In the genomic region with DNA sequence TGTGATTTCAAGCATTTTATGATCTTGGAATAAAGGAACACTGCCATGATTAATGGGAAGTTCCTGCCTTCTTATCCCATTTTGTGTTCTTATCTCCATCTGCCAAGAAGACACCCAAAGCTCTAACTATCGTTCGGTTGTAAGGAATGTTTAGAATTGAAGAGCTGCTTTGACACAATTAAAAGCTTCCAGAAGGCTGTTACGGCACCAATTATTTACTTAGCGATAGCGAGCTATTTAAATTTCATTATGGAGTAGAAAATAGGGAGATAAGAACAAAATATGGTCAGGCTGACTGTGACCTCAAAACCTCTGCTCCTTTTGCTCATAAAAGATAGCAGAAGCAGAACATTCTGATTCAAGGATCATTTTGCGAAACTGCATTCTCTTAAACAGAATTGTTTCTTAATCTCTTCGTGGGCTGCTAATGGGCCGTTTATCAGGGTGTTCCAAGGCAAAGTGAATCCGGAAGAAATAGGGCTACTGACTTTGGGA, we compare ENCODE assay signal across 30 cellular contexts.
DNase-seq lines count a peak whose midpoint lies in the region; ATAC-seq, FAIRE-seq and TF ChIP-seq lines count a peak whose summit lies in the region.
"Had no signal": no experiment of that assay in that cellular context is flagged by ENCODE, and none has a peak within 500 bp of the region (broad histone marks: within the 10 kb centered on the region; RNA-seq: fewer than 3 reads in every experiment).

No MANE protein-coding gene starts in this region.

- no peak overlapping the region for H2BK5ac ChIP-seq in mesenchymal stem cell (ENCODE audit: low read depth, low read length, poor library complexity, severe bottlenecking)

- H4K20me1 ChIP-seq in HCT116 (ENCODE audit: insufficient read depth) (no peaks in the 10 kb centered on the region), astrocyte (ENCODE audit: insufficient read depth, low read length) (no peaks in the 10 kb centered on the region)

- no peaks in the 10 kb centered on the region for H3K27me3 ChIP-seq in HCT116 (ENCODE audit: insufficient read depth, low read length)
- H3K27me3 ChIP-seq in astrocyte (ENCODE audit: insufficient read depth, low read length) = no peaks in the 10 kb centered on the region
- H3K27me3 ChIP-seq in mesenchymal stem cell (ENCODE audit: control insufficient read depth in 1 of 2, insufficient read depth in 1 of 2, low read length in 2 of 2) = no peaks in the 10 kb centered on the region
- H3K27me3 ChIP-seq: colonic mucosa, gastrocnemius medialis, suprapubic skin had no signal

- H2AFZ ChIP-seq in HCT116 (ENCODE audit: low read depth, low read length, poor library complexity, severe bottlenecking) (no peak overlapping the region), astrocyte (ENCODE audit: low read depth, low read length) (no peak overlapping the region), mesenchymal stem cell (ENCODE audit: low read depth, low read length) (no peak overlapping the region)

- no peak overlapping the region for H2BK120ac ChIP-seq in mesenchymal stem cell (ENCODE audit: low read depth, low read length)

- H3K79me2 ChIP-seq in HCT116 (ENCODE audit: insufficient read depth, low read length) = peaks cover 98% of the 10 kb centered on the region
- no peaks in the 10 kb centered on the region for H3K79me2 ChIP-seq in astrocyte (ENCODE audit: insufficient read depth, low read length)

- no peak for DNase-seq in HCT116 (ENCODE audit: low read depth, low spot score)
- peak; percentile 50 for DNase-seq in NCI-H82 (lab: John Stamatoyannopoulos, UW)
- peak; percentile 76 for DNase-seq in astrocyte (ENCODE audit: low read depth)
- DNase-seq in mesenchymal stem cell = no peak
- no peak for DNase-seq in GM12892 (ENCODE audit: insufficient read length)
- DNase-seq: activated CD4-positive, alpha-beta memory T cell treated with anti-CD3 and anti-CD28 coated beads, Interleukin-2, amount 10 ng/mL, durations not matched to agents 7 days and 5 days; activated CD4-positive, alpha-beta T cell treated with anti-CD3 and anti-CD28 coated beads for 1 hour; activated CD8-positive, alpha-beta memory T cell treated with anti-CD3 and anti-CD28 coated beads, Interleukin-2, amount 50 U/mL, for 48 hours; activated naive CD4-positive, alpha-beta T cell treated with anti-CD3 and anti-CD28 coated beads, Interleukin-2, amount 10 ng/mL, durations not matched to agents 7 days and 5 days; amygdala; colonic mucosa; effector CD8-positive, alpha-beta T cell; EL; gastrocnemius medialis; hippocampal formation; IMR-90; naive B cell; NCI-H1417 treated with DMSO at 0.1 percent for 48 hours; NCI-H2081; NCI-H446 treated with DMSO at 0.1 percent for 48 hours; Right ventricle myocardium superior; stimulated activated naive B cell treated with anti-CD40 and anti-IgM and Interleukin-4, amounts not matched to agents 10 μg/mL and 1 μg/mL and 100 μg/mL, for 72 hours had no signal

- H3K18ac ChIP-seq in mesenchymal stem cell (ENCODE audit: low read depth in 1 of 2, low read length in 2 of 2) = no peak overlapping the region

- CTCF ChIA-PET in HCT116 (lab: Charles Lee) = no interaction called here

- no peak overlapping the region for H4K8ac ChIP-seq in mesenchymal stem cell (ENCODE audit: low read length)

- H2BK12ac ChIP-seq in mesenchymal stem cell (ENCODE audit: low read length in 2 of 2) = no peak overlapping the region

- no peaks in the 10 kb centered on the region for H3K27me3 Mint-ChIP-seq in astrocyte (ENCODE audit: low read depth, unreplicated experiment)

- no peak for TF ChIP-seq RAD21 in HCT116 (IDR thresholded peaks at IDR 0.05; ENCODE audit: low read depth)

- H3K9me3 ChIP-seq in HCT116 (ENCODE audit: control insufficient read depth in 1 of 2, insufficient read depth in 1 of 2, low read depth in 1 of 2, low read length in 2 of 2) = no peaks in the 10 kb centered on the region
- H3K9me3 ChIP-seq in astrocyte (ENCODE audit: insufficient read depth, low read depth, low read length) = no peaks in the 10 kb centered on the region
- H3K9me3 ChIP-seq in mesenchymal stem cell (ENCODE audit: control insufficient read depth, low read length) = no peaks in the 10 kb centered on the region
- H3K9me3 ChIP-seq: colonic mucosa, gastrocnemius medialis, suprapubic skin had no signal

- no peak overlapping the region for H3K4me2 ChIP-seq in HCT116 (ENCODE audit: low read length)
- no peak overlapping the region for H3K4me2 ChIP-seq in astrocyte (ENCODE audit: low read length)
- no peak overlapping the region for H3K4me2 ChIP-seq in mesenchymal stem cell (ENCODE audit: low read length, poor library complexity, severe bottlenecking)

- no peak overlapping the region for H3K4me3 Mint-ChIP-seq in astrocyte (ENCODE audit: unreplicated experiment)
- H3K4me3 Mint-ChIP-seq: activated CD4-positive, alpha-beta memory T cell treated with anti-CD3 and anti-CD28 coated beads, Interleukin-2, amount 10 ng/mL, durations not matched to agents 7 days and 5 days; activated naive CD4-positive, alpha-beta T cell treated with anti-CD3 and anti-CD28 coated beads, Interleukin-2, amount 10 ng/mL, durations not matched to agents 7 days and 5 days; CD14-positive monocyte; naive B cell; stimulated activated naive B cell treated with anti-CD40 and anti-IgM and Interleukin-4, amounts not matched to agents 10 μg/mL and 1 μg/mL and 100 μg/mL, for 72 hours had no signal

- H3K14ac ChIP-seq in mesenchymal stem cell (ENCODE audit: low read length in 2 of 2) = no peak overlapping the region

- WGBS in mesenchymal stem cell = 53% methylated on average over 9 of the region's 9 CpGs

- no peak overlapping the region for H3K27ac Mint-ChIP-seq in astrocyte (ENCODE audit: unreplicated experiment)
- H3K27ac Mint-ChIP-seq: activated CD4-positive, alpha-beta memory T cell treated with anti-CD3 and anti-CD28 coated beads, Interleukin-2, amount 10 ng/mL, durations not matched to agents 7 days and 5 days; activated naive CD4-positive, alpha-beta T cell treated with anti-CD3 and anti-CD28 coated beads, Interleukin-2, amount 10 ng/mL, durations not matched to agents 7 days and 5 days; CD14-positive monocyte; naive B cell; progenitor cell of endocrine pancreas; stimulated activated naive B cell treated with anti-CD40 and anti-IgM and Interleukin-4, amounts not matched to agents 10 μg/mL and 1 μg/mL and 100 μg/mL, for 72 hours had no signal

- TF ChIP-seq POLR2A in HCT116 (IDR thresholded peaks at IDR 0.05; ENCODE audit: borderline replicate concordance, extremely low read depth, insufficient read depth, insufficient read length) = no peak
- no peak for TF ChIP-seq POLR2A in GM12892 (IDR thresholded peaks at IDR 0.05; ENCODE audit: low read depth, low read length)

- ATAC-seq in HCT116 (no peak), HG03342 (IDR thresholded peaks at IDR 0.05; ENCODE audit: unreplicated experiment) (no peak), HG02588 (IDR thresholded peaks at IDR 0.05; ENCODE audit: unreplicated experiment) (no peak)
- ATAC-seq: esophagus mucosa; gastrocnemius medialis; GM12878; left lobe of liver; stimulated activated naive B cell treated with anti-CD40 and anti-IgM and Interleukin-4, amounts not matched to agents 10 μg/mL and 1 μg/mL and 100 μg/mL, for 72 hours had no signal

- POLR2A ChIA-PET in HCT116 (lab: Charles Lee) = interaction anchor here (0.9 kb wide), 1 partner anchor 39 kb away, joined by 3 read pairs; no protein-coding TSS in a partner anchor

- RAD21 ChIA-PET in HCT116 (lab: Charles Lee; ENCODE audit: low non-redundant PET in 1 of 2, low total read pairs in 2 of 2, uncharacterized antibody in 2 of 2, unreplicated experiment in 2 of 2) = no interaction called here

- H3K4me1 ChIP-seq in HCT116 (ENCODE audit: control insufficient read depth in 1 of 2, insufficient read depth in 2 of 2, low read length in 2 of 2) (peaks cover 32 to 94% of the 10 kb centered on the region in 2 experiments), astrocyte (ENCODE audit: insufficient read depth, low read length) (no peaks in the 10 kb centered on the region), mesenchymal stem cell (ENCODE audit: control insufficient read depth, insufficient read depth, low read depth, low read length) (peaks cover 1% of the 10 kb centered on the region)
- H3K4me1 ChIP-seq: colonic mucosa, suprapubic skin had no signal

- H3K23ac ChIP-seq in mesenchymal stem cell (ENCODE audit: low read length in 2 of 2) = no peak overlapping the region

- BruUV-seq in HCT116 (replicated peaks; lab: Mats Ljungman, UMichigan) = no TSS peak

- peak overlapping the region; percentile 21; the same call in 1 of the 2 replicates for H3K27ac ChIP-seq in HCT116 (ENCODE audit: low read depth, low read length)
- H3K27ac ChIP-seq in astrocyte (ENCODE audit: low read depth, low read length) = no peak overlapping the region
- H3K27ac ChIP-seq in mesenchymal stem cell (ENCODE audit: low read length, poor library complexity, severe bottlenecking) = no peak overlapping the region
- H3K27ac ChIP-seq: colonic mucosa, gastrocnemius medialis, suprapubic skin had no signal

- TF ChIP-seq CTCF in HCT116 (IDR thresholded peaks at IDR 0.05 in 2 of 3, conservative IDR thresholded peaks at IDR 0.05 in 1 of 3; ENCODE audit: borderline replicate concordance in 1 of 3, insufficient read depth in 1 of 3, low read depth in 2 of 3, low read length in 2 of 3) = no peak
- TF ChIP-seq CTCF in astrocyte (IDR thresholded peaks at IDR 0.05; ENCODE audit: insufficient read depth, low read depth, low read length) = no peak

- no peak for FAIRE-seq in astrocyte (lab: Jason Lieb, UNC)
- no peak for FAIRE-seq in GM12892 (lab: Jason Lieb, UNC)
- FAIRE-seq: GM12878 had no signal

- intact Hi-C loops in HCT116 (cut with micrococcal nuclease) = no loop called here

- H3K4me3 ChIP-seq in HCT116 (replicated peaks in 1 of 2; ENCODE audit: low read depth in 1 of 2, low read length in 2 of 2) (no peak overlapping the region), astrocyte (ENCODE audit: insufficient read depth, low read depth, low read length) (no peak overlapping the region), mesenchymal stem cell (ENCODE audit: insufficient read depth in 1 of 2, low read depth in 1 of 2, low read length in 2 of 2) (peak overlapping the region in 1 of 2 experiments; percentile 66)
- H3K4me3 ChIP-seq: colonic mucosa, gastrocnemius medialis, GM12878, suprapubic skin had no signal

- H2BK15ac ChIP-seq in mesenchymal stem cell (ENCODE audit: low read depth, poor library complexity, severe bottlenecking) = no peak overlapping the region

- no peak overlapping the region for H4K91ac ChIP-seq in mesenchymal stem cell (ENCODE audit: low read length)

- no peak overlapping the region for H3K9ac ChIP-seq in HCT116 (ENCODE audit: low read length)
- no peak overlapping the region for H3K9ac ChIP-seq in astrocyte (ENCODE audit: low read length)
- peak overlapping the region; percentile 72 for H3K9ac ChIP-seq in mesenchymal stem cell (ENCODE audit: low read length)

- peaks cover 3% of the 10 kb centered on the region for H3K4me1 Mint-ChIP-seq in astrocyte (ENCODE audit: low read depth, unreplicated experiment)
- H3K4me1 Mint-ChIP-seq: activated CD4-positive, alpha-beta memory T cell treated with anti-CD3 and anti-CD28 coated beads, Interleukin-2, amount 10 ng/mL, durations not matched to agents 7 days and 5 days; activated naive CD4-positive, alpha-beta T cell treated with anti-CD3 and anti-CD28 coated beads, Interleukin-2, amount 10 ng/mL, durations not matched to agents 7 days and 5 days; naive B cell; stimulated activated naive B cell treated with anti-CD40 and anti-IgM and Interleukin-4, amounts not matched to agents 10 μg/mL and 1 μg/mL and 100 μg/mL, for 72 hours had no signal

- H3K9me3 Mint-ChIP-seq in astrocyte (ENCODE audit: unreplicated experiment) = no peaks in the 10 kb centered on the region
- H3K9me3 Mint-ChIP-seq: activated CD4-positive, alpha-beta memory T cell treated with anti-CD3 and anti-CD28 coated beads, Interleukin-2, amount 10 ng/mL, durations not matched to agents 7 days and 5 days; activated naive CD4-positive, alpha-beta T cell treated with anti-CD3 and anti-CD28 coated beads, Interleukin-2, amount 10 ng/mL, durations not matched to agents 7 days and 5 days; CD14-positive monocyte had no signal

- H3K36me3 ChIP-seq in HCT116 (ENCODE audit: control insufficient read depth in 1 of 2, insufficient read depth in 2 of 2, low read length in 2 of 2) (peaks cover 2 to 16% of the 10 kb centered on the region in 2 experiments; a peak in 1 of 4 replicates), astrocyte (ENCODE audit: insufficient read depth, low read length) (no peaks in the 10 kb centered on the region), mesenchymal stem cell (ENCODE audit: control insufficient read depth in 1 of 2, insufficient read depth in 2 of 2, low read depth in 1 of 2, low read length in 2 of 2) (no peaks in the 10 kb centered on the region)
- H3K36me3 ChIP-seq: colonic mucosa, gastrocnemius medialis, suprapubic skin had no signal

- H3K36me3 Mint-ChIP-seq in astrocyte (ENCODE audit: low read depth, unreplicated experiment) = no peaks in the 10 kb centered on the region
- H3K36me3 Mint-ChIP-seq: activated naive CD4-positive, alpha-beta T cell treated with anti-CD3 and anti-CD28 coated beads, Interleukin-2, amount 10 ng/mL, durations not matched to agents 7 days and 5 days; CD14-positive monocyte; naive B cell; stimulated activated naive B cell treated with anti-CD40 and anti-IgM and Interleukin-4, amounts not matched to agents 10 μg/mL and 1 μg/mL and 100 μg/mL, for 72 hours had no signal

- H3K9me2 ChIP-seq in HCT116 (ENCODE audit: insufficient read depth) = no peaks in the 10 kb centered on the region

- H3K4ac ChIP-seq in mesenchymal stem cell (ENCODE audit: low read depth in 1 of 2, low read length in 2 of 2) = no peak overlapping the region

- H2AK5ac ChIP-seq in mesenchymal stem cell (ENCODE audit: low read length, severe bottlenecking) = no peak overlapping the region

- no peaks in the 10 kb centered on the region for H3K79me1 ChIP-seq in mesenchymal stem cell (replicated peaks; ENCODE audit: low read length, poor library complexity, severe bottlenecking)

Comparison
In these comparisons a context has a peak if more than half of its experiments do, and no peak if none do; other contexts are left out.
1. DNase-seq: peak in NCI-H82 (single experiment) and astrocyte (single experiment); none in HCT116 (single experiment), mesenchymal stem cell (single experiment) and GM12892 (single experiment).